In genomic region chr15:98150084-98150483, GRCh38 we compare ENCODE assay signal across 29 cellular contexts.
DNase-seq lines count a peak whose midpoint lies in the region; ATAC-seq and TF ChIP-seq lines count a peak whose summit lies in the region.
"Had no signal": no experiment of that assay in that cellular context is flagged by ENCODE, and none has a peak within 500 bp of the region (broad histone marks: within the 10 kb centered on the region; RNA-seq: fewer than 3 reads in every experiment).

No MANE protein-coding gene starts in this region.

- TF ChIP-seq CTCF in Loucy (conservative IDR thresholded peaks at IDR 0.05; ENCODE audit: low read length) = no peak
- no peak for TF ChIP-seq CTCF in mucosa of descending colon (IDR thresholded peaks at IDR 0.05)

- ATAC-seq in naive thymus-derived CD4-positive, alpha-beta T cell = peak; percentile 56
- ATAC-seq in mucosa of descending colon = no peak
- ATAC-seq: activated T-cell treated with anti-CD3 and anti-CD28 coated beads, Interleukin-2, amount 50 U/mL, for 72 hours; natural killer cell treated with Interleukin-12 subunit alpha and Interleukin-12 subunit beta and Interleukin-15 and Interleukin-18, amount 100 ng/mL, for 72 hours; Right ventricle myocardium inferior; SK-N-SH treated with all-trans-retinoic acid at 6 μM for 48 hours; stimulated activated naive CD8-positive, alpha-beta T cell treated with anti-CD3 and anti-CD28 coated beads, Interleukin-15, Interleukin-2, amounts not matched to agents 100 U/mL and 50 U/mL, for 24 hours had no signal

- H3K36me3 ChIP-seq in Loucy (ENCODE audit: insufficient read depth, low read length) = no peaks in the 10 kb centered on the region
- H3K36me3 ChIP-seq in naive thymus-derived CD4-positive, alpha-beta T cell (ENCODE audit: control insufficient read depth in 2 of 3, insufficient read depth in 3 of 3, low read length in 3 of 3) = no peaks in the 10 kb centered on the region
- no peaks in the 10 kb centered on the region for H3K36me3 ChIP-seq in mucosa of descending colon (ENCODE audit: low read depth)
- H3K36me3 ChIP-seq: brain microvascular endothelial cell, HAP-1, thoracic aorta, vagina had no signal

- H2AFZ ChIP-seq in Loucy (ENCODE audit: low read length) = peak overlapping the region; percentile 52

- H3K27ac Mint-ChIP-seq in naive thymus-derived CD4-positive, alpha-beta T cell = no peak overlapping the region
- H3K27ac Mint-ChIP-seq: activated naive CD4-positive, alpha-beta T cell treated with anti-CD3 and anti-CD28 coated beads for 36 hours; activated T-cell treated with anti-CD3 and anti-CD28 coated beads, Interleukin-2, amount 50 U/mL, for 72 hours; natural killer cell treated with Interleukin-12 subunit alpha and Interleukin-12 subunit beta and Interleukin-15 and Interleukin-18, amount 100 ng/mL, for 72 hours had no signal

- intact Hi-C loops in naive thymus-derived CD4-positive, alpha-beta T cell (cut with micrococcal nuclease) = no loop called here
- intact Hi-C loops in mucosa of descending colon (cut with DNase I, micrococcal nuclease) = no loop called here

- H3K27ac ChIP-seq in naive thymus-derived CD4-positive, alpha-beta T cell (ENCODE audit: low read depth, low read length) = no peak overlapping the region
- H3K27ac ChIP-seq: 22Rv1, brain microvascular endothelial cell, thoracic aorta, vagina had no signal

- POLR2A ChIA-PET in naive thymus-derived CD4-positive, alpha-beta T cell (lab: Charles Lee) = no interaction called here

- H3K27me3 ChIP-seq in Loucy (ENCODE audit: insufficient read depth, low read length, poor library complexity, severe bottlenecking) = no peaks in the 10 kb centered on the region
- H3K27me3 ChIP-seq in naive thymus-derived CD4-positive, alpha-beta T cell (ENCODE audit: control insufficient read depth in 2 of 2, insufficient read depth in 2 of 2, low read length in 2 of 2) = no peaks in the 10 kb centered on the region
- H3K27me3 ChIP-seq: brain microvascular endothelial cell, vagina had no signal

- peak overlapping the region; percentile 60 for H3K4me2 ChIP-seq in Loucy (ENCODE audit: low read depth, low read length, poor library complexity, severe bottlenecking)

- H3K4me3 ChIP-seq in Loucy (ENCODE audit: low read length, poor library complexity, severe bottlenecking) (peak overlapping the region; percentile 8), mucosa of descending colon (no peak overlapping the region)
- no peak overlapping the region for H3K4me3 ChIP-seq in naive thymus-derived CD4-positive, alpha-beta T cell (ENCODE audit: low read length)
- H3K4me3 ChIP-seq: HAP-1, thoracic aorta, vagina had no signal

- no peaks in the 10 kb centered on the region for H4K20me1 ChIP-seq in Loucy (ENCODE audit: insufficient read depth, low read length, poor library complexity, severe bottlenecking)

- H3K4me1 ChIP-seq in Loucy (ENCODE audit: insufficient read depth, low read length, poor library complexity, severe bottlenecking) (peaks cover 73% of the 10 kb centered on the region), mucosa of descending colon (ENCODE audit: low read depth) (no peaks in the 10 kb centered on the region)
- no peaks in the 10 kb centered on the region for H3K4me1 ChIP-seq in naive thymus-derived CD4-positive, alpha-beta T cell (ENCODE audit: control insufficient read depth in 2 of 2, insufficient read depth in 2 of 2, low read length in 2 of 2)
- H3K4me1 ChIP-seq: HAP-1, vagina had no signal

- no peaks in the 10 kb centered on the region for H3K36me3 Mint-ChIP-seq in naive thymus-derived CD4-positive, alpha-beta T cell

- H3K9me3 Mint-ChIP-seq in naive thymus-derived CD4-positive, alpha-beta T cell = peaks cover 0 to 4% (median 0%) of the 10 kb centered on the region in 11 donors
- H3K9me3 Mint-ChIP-seq: activated T-cell treated with anti-CD3 and anti-CD28 coated beads, Interleukin-2, amount 50 U/mL, for 72 hours; natural killer cell treated with Interleukin-12 subunit alpha and Interleukin-12 subunit beta and Interleukin-15 and Interleukin-18, amount 100 ng/mL, for 72 hours had no signal

- DNase-seq in NOMO-1 treated with DMSO at 0.1 percent for 48 hours (lab: John Stamatoyannopoulos, UW; ENCODE audit: unreplicated experiment) (peak; percentile 71), NOMO-1 treated with dmso at 0.1 percent for 144 hours (lab: John Stamatoyannopoulos, UW; ENCODE audit: unreplicated experiment) (no peak), OCI-M1 (lab: John Stamatoyannopoulos, UW) (peak; percentile 32), mucosa of descending colon (no peak), GM19240 (ENCODE audit: insufficient read length, low spot score) (no peak), RKO (ENCODE audit: low spot score) (no peak)
- no peak for DNase-seq in naive thymus-derived CD4-positive, alpha-beta T cell
- DNase-seq: activated CD4-positive, alpha-beta T cell treated with anti-CD3 and anti-CD28 coated beads, Interleukin-2, amount 50 U/mL, for 4 hours; activated naive CD4-positive, alpha-beta T cell treated with anti-CD3 and anti-CD28 coated beads for 36 hours; activated T-cell treated with anti-CD3 and anti-CD28 coated beads, Interleukin-2, amount 50 U/mL, for 72 hours; brain microvascular endothelial cell; DMS153; head of caudate nucleus; KG1; kidney; midbrain; NCI-H1105; NCI-H187 treated with DMSO at 0.1 percent for 48 hours; NCI-H2171 treated with DMSO at 0.1 percent for 48 hours; stimulated activated naive CD8-positive, alpha-beta T cell treated with anti-CD3 and anti-CD28 coated beads, Interleukin-15, Interleukin-2, amounts not matched to agents 100 U/mL and 50 U/mL, for 24 hours; T-helper 9 cell had no signal

- H3K4me3 Mint-ChIP-seq in naive thymus-derived CD4-positive, alpha-beta T cell = no peak overlapping the region
- H3K4me3 Mint-ChIP-seq: activated naive CD4-positive, alpha-beta T cell treated with anti-CD3 and anti-CD28 coated beads for 36 hours; activated T-cell treated with anti-CD3 and anti-CD28 coated beads, Interleukin-2, amount 50 U/mL, for 72 hours; natural killer cell treated with Interleukin-12 subunit alpha and Interleukin-12 subunit beta and Interleukin-15 and Interleukin-18, amount 100 ng/mL, for 72 hours had no signal

- no peaks in the 10 kb centered on the region for H3K9me2 ChIP-seq in Loucy (replicated peaks; ENCODE audit: low read depth, low read length)

- CTCF ChIA-PET in naive thymus-derived CD4-positive, alpha-beta T cell (lab: Charles Lee) = no interaction called here

- no peaks in the 10 kb centered on the region for H3K79me2 ChIP-seq in Loucy (ENCODE audit: insufficient read depth, low read length)

- 0 out of 2 replicates have a peak, but pooled peaks cover 11% of the 10 kb centered on the region for H3K9me3 ChIP-seq in Loucy (ENCODE audit: insufficient read depth, low read depth, low read length)
- H3K9me3 ChIP-seq in naive thymus-derived CD4-positive, alpha-beta T cell (ENCODE audit: control insufficient read depth in 2 of 3, low read length in 3 of 3) = no peaks in the 10 kb centered on the region
- H3K9me3 ChIP-seq in mucosa of descending colon = no peaks in the 10 kb centered on the region
- H3K9me3 ChIP-seq: HAP-1, thoracic aorta, vagina had no signal

- no peaks in the 10 kb centered on the region for H3F3A ChIP-seq in Loucy (ENCODE audit: low read depth)

- peaks cover 0 to 44% (median 18%) of the 10 kb centered on the region in 5 donors for H3K27me3 Mint-ChIP-seq in naive thymus-derived CD4-positive, alpha-beta T cell

- peak overlapping the region; percentile 57 for H3K9ac ChIP-seq in Loucy (ENCODE audit: low read depth, low read length, poor library complexity, severe bottlenecking)

- no peaks in the 10 kb centered on the region for H3K4me1 Mint-ChIP-seq in naive thymus-derived CD4-positive, alpha-beta T cell

Comparison
In these comparisons a context has a peak if more than half of its experiments do, and no peak if none do; other contexts are left out.
1. DNase-seq: peak in NOMO-1 treated with DMSO at 0.1 percent for 48 hours (single experiment) and OCI-M1 (single experiment); none in NOMO-1 treated with dmso at 0.1 percent for 144 hours (single experiment), naive thymus-derived CD4-positive, alpha-beta T cell (0 of 9), mucosa of descending colon (0 of 3), GM19240 (single experiment) and RKO (single experiment).